Comparison of ENCODE assay signal across 14 cellular contexts in the genomic region with DNA sequence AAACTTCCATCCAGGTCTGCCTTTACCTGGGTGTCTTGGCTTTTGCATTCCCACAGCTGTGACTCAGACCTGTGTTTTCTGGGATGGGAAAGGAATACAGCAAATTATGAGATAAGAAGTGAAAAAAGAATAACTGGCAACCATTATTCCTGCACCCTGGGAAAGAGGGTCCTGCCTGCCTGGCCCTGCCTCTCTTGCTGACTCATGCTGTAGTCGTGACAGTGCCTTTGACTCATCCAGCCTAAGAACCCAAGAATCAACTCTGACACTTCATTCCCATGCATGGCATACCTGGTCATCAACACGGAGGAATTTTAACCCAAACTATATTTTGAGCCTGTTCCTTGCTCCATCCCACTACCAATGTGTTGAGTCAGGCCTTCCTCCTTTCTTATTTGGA.
DNase-seq lines count a peak whose midpoint lies in the region; ATAC-seq lines count a peak whose summit lies in the region.
"Had no signal": no experiment of that assay in that cellular context is flagged by ENCODE, and none has a peak within 500 bp of the region (broad histone marks: within the 10 kb centered on the region; RNA-seq: fewer than 3 reads in every experiment).

No MANE protein-coding gene starts in this region.

- no peaks in the 10 kb centered on the region for H3K9me3 ChIP-seq in adipocyte (ENCODE audit: control insufficient read depth, low read length)
- H3K9me3 ChIP-seq: HAP-1 had no signal

- CTCF ChIA-PET in activated CD4-positive, alpha-beta memory T cell treated with anti-CD3 and anti-CD28 coated beads, Interleukin-2, amount 10 ng/mL, durations not matched to agents 7 days and 5 days (lab: Charles Lee): no interaction called here

- no peak overlapping the region for H3K4me3 Mint-ChIP-seq in activated CD4-positive, alpha-beta memory T cell treated with anti-CD3 and anti-CD28 coated beads, Interleukin-2, amount 10 ng/mL, durations not matched to agents 7 days and 5 days
- H3K4me3 Mint-ChIP-seq: IgD-negative memory B cell had no signal

- intact Hi-C loops in left colon (cut with DNase I, micrococcal nuclease): no loop called here

- H3K36me3 Mint-ChIP-seq in activated CD4-positive, alpha-beta memory T cell treated with anti-CD3 and anti-CD28 coated beads, Interleukin-2, amount 10 ng/mL, durations not matched to agents 7 days and 5 days (ENCODE audit: low read depth): no peaks in the 10 kb centered on the region
- H3K36me3 Mint-ChIP-seq: IgD-negative memory B cell had no signal

- H3K4me1 Mint-ChIP-seq in activated CD4-positive, alpha-beta memory T cell treated with anti-CD3 and anti-CD28 coated beads, Interleukin-2, amount 10 ng/mL, durations not matched to agents 7 days and 5 days: peaks cover 8% of the 10 kb centered on the region

- ATAC-seq in left colon: no peak
- ATAC-seq: activated naive CD4-positive, alpha-beta T cell treated with anti-CD3 and anti-CD28 coated beads, Interleukin-2, amount 50 U/mL, for 72 hours had no signal

- peaks cover 9% of the 10 kb centered on the region for H3K4me1 ChIP-seq in adipocyte (ENCODE audit: control insufficient read depth, insufficient read depth, low read length)

- H3K27me3 ChIP-seq in adipocyte (replicated peaks; ENCODE audit: control insufficient read depth, insufficient read depth, low read length): no peaks in the 10 kb centered on the region

- H3K4me3 ChIP-seq in adipocyte (ENCODE audit: low read length): no peak overlapping the region
- H3K4me3 ChIP-seq: HAP-1 had no signal

- no peaks in the 10 kb centered on the region for H3K9me3 Mint-ChIP-seq in activated CD4-positive, alpha-beta memory T cell treated with anti-CD3 and anti-CD28 coated beads, Interleukin-2, amount 10 ng/mL, durations not matched to agents 7 days and 5 days

- DNase-seq in ACHN (peak; percentile 42), HK-2 (ENCODE audit: unreplicated experiment) (peak; percentile 13), adipocyte (ENCODE audit: low read depth) (peak; percentile 13), islet precursor cell (peak; percentile 87), Ammon's horn (ENCODE audit: low spot score) (no peak), left colon (no peak)
- DNase-seq in activated CD4-positive, alpha-beta memory T cell treated with anti-CD3 and anti-CD28 coated beads, Interleukin-2, amount 10 ng/mL, durations not matched to agents 7 days and 5 days: no peak
- DNase-seq in activated T-cell treated with anti-CD3 and anti-CD28 coated beads, Interleukin-2, amount 50 U/mL, for 1 hour: no peak
- DNase-seq: NCI-H146, NCI-H774, SIG-M5 had no signal

- H3K27ac Mint-ChIP-seq in activated CD4-positive, alpha-beta memory T cell treated with anti-CD3 and anti-CD28 coated beads, Interleukin-2, amount 10 ng/mL, durations not matched to agents 7 days and 5 days: no peak overlapping the region
- H3K27ac Mint-ChIP-seq: activated naive CD4-positive, alpha-beta T cell treated with anti-CD3 and anti-CD28 coated beads, Interleukin-2, amount 50 U/mL, for 72 hours had no signal

- in situ Hi-C loops in ACHN (cut with HindIII; ENCODE audit: low pct_ligation_motif_present, low pct_unique_long_range_greater_than_20kb, low sequenced_read_pairs): no loop called here

- no peaks in the 10 kb centered on the region for H3K36me3 ChIP-seq in adipocyte (ENCODE audit: control insufficient read depth, insufficient read depth, low read length, severe bottlenecking)
- H3K36me3 ChIP-seq: HAP-1 had no signal

- H3K27me3 Mint-ChIP-seq in activated CD4-positive, alpha-beta memory T cell treated with anti-CD3 and anti-CD28 coated beads, Interleukin-2, amount 10 ng/mL, durations not matched to agents 7 days and 5 days: peaks cover 54% of the 10 kb centered on the region

- POLR2A ChIA-PET in activated CD4-positive, alpha-beta memory T cell treated with anti-CD3 and anti-CD28 coated beads, Interleukin-2, amount 10 ng/mL, durations not matched to agents 7 days and 5 days (lab: Charles Lee): no interaction called here

- no peak overlapping the region for H3K9ac ChIP-seq in adipocyte (ENCODE audit: low read length)

Comparison
In these comparisons a context has a peak if more than half of its experiments do, and no peak if none do; other contexts are left out.
1. DNase-seq: peak in ACHN (single experiment), HK-2 (single experiment), adipocyte (single experiment) and islet precursor cell (single experiment); none in Ammon's horn (single experiment), left colon (0 of 2), activated CD4-positive, alpha-beta memory T cell treated with anti-CD3 and anti-CD28 coated beads, Interleukin-2, amount 10 ng/mL, durations not matched to agents 7 days and 5 days (single experiment) and activated T-cell treated with anti-CD3 and anti-CD28 coated beads, Interleukin-2, amount 50 U/mL, for 1 hour (single experiment).